Comparison of ENCODE assay signal across 1 cellular context in genomic region chr17:78345791-78346494, GRCh38.
TF ChIP-seq lines count a peak whose summit lies in the region.

No MANE protein-coding gene starts in this region.

TF ChIP-seq in H1, 55 proteins besides CTCF, POLR2A, EP300 and RAD21:
- TF ChIP-seq SAP30 (IDR thresholded peaks at IDR 0.05; ENCODE audit: insufficient read depth, insufficient replicate concordance, low read length): no peak
- no peak for TF ChIP-seq CBX8 (IDR thresholded peaks at IDR 0.05; ENCODE audit: borderline replicate concordance, low read depth, low read length)
- no peak for TF ChIP-seq PHF8 (conservative IDR thresholded peaks at IDR 0.05; ENCODE audit: low read depth, low read length)
- no peak for TF ChIP-seq SP2 (IDR thresholded peaks at IDR 0.05; ENCODE audit: low read length)
- TF ChIP-seq SRF (IDR thresholded peaks at IDR 0.05; ENCODE audit: low read depth, low read length): no peak
- TF ChIP-seq CHD2 (IDR thresholded peaks at IDR 0.05; ENCODE audit: low read length): no peak
- TF ChIP-seq GTF2F1 (IDR thresholded peaks at IDR 0.05; ENCODE audit: borderline replicate concordance, low read depth, low read length): no peak
- TF ChIP-seq JUN (IDR thresholded peaks at IDR 0.05; ENCODE audit: low read depth, low read length): no peak
- no peak for TF ChIP-seq SP4 (IDR thresholded peaks at IDR 0.05; ENCODE audit: low read length)
- no peak for TF ChIP-seq TBP (IDR thresholded peaks at IDR 0.05; ENCODE audit: low read depth, low read length)
- no peak for TF ChIP-seq GABPA (IDR thresholded peaks at IDR 0.05; ENCODE audit: borderline replicate concordance, insufficient read depth, low read length)
- TF ChIP-seq, protein P1, sequence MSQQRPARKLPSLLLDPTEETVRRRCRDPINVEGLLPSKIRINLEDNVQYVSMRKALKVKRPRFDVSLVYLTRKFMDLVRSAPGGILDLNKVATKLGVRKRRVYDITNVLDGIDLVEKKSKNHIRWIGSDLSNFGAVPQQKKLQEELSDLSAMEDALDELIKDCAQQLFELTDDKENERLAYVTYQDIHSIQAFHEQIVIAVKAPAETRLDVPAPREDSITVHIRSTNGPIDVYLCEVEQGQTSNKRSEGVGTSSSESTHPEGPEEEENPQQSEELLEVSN (IDR thresholded peaks at IDR 0.05): no peak
- TF ChIP-seq KDM5A (IDR thresholded peaks at IDR 0.05; ENCODE audit: low read length): no peak
- TF ChIP-seq TEAD4 (IDR thresholded peaks at IDR 0.05; ENCODE audit: low read depth, low read length): no peak
- TF ChIP-seq RFX5 (IDR thresholded peaks at IDR 0.05; ENCODE audit: borderline replicate concordance, low read depth, low read length): no peak
- no peak for TF ChIP-seq SUZ12 (IDR thresholded peaks at IDR 0.05; ENCODE audit: low read length)
- TF ChIP-seq BCL11A (IDR thresholded peaks at IDR 0.05; ENCODE audit: low read depth in 2 of 2, low read length in 2 of 2): no peak
- TF ChIP-seq KDM1A (IDR thresholded peaks at IDR 0.05; ENCODE audit: borderline replicate concordance, low read length): no peak
- TF ChIP-seq SIRT6 (IDR thresholded peaks at IDR 0.05; ENCODE audit: low read length): no peak
